Comparison of ENCODE assay signal across 8 cellular contexts in the genomic region with DNA sequence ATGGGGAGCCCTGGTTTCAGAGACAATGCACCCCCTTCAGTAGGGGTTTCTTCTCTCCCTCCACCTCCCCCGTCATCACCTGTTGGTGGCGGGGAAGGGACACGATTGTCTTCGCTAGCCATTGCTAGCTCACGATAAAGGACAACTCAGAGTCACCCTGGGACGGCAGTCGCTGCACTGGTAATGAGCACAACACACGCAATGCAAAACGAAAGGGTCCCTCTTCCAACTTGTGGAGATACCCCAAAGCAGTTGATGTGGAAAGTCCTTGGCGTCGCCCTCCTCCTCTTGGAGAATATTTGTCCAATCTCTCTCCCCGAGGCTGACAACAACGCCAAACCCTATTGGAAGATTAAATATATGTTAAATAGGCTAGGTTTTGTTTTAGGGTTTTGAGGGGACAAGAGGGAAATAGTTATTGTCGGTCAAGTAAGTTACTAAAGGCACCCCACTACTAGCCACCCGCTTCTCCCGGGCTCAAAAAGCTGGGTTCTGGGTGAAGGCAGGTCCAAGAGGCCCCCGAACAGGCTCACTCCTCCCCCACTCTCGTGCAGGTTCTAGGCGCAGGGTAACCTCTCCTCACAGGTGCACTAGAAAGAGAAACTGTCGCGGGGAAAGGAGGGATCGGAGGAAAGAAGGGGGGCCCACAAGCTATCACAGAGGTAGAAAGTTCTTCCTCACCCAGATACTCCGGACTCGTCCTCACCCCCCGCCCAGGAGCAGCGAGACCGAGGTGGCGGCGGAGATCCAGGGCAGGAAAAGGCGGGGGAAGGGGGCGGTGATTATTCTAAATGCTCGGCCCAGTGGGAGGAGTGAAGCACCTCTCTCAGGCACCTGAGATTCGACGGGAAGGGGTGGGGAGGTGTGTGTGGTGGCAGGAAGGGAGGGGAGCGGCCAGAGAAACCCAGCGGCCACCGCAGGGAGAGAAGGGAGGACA. TPM values are rescaled to one million over a fixed set of nuclear protein-coding genes. Genes with fewer than 3 reads are reported as not detected.
DNase-seq lines count a peak whose midpoint lies in the region; ATAC-seq and TF ChIP-seq lines count a peak whose summit lies in the region.

A gene with protein sequence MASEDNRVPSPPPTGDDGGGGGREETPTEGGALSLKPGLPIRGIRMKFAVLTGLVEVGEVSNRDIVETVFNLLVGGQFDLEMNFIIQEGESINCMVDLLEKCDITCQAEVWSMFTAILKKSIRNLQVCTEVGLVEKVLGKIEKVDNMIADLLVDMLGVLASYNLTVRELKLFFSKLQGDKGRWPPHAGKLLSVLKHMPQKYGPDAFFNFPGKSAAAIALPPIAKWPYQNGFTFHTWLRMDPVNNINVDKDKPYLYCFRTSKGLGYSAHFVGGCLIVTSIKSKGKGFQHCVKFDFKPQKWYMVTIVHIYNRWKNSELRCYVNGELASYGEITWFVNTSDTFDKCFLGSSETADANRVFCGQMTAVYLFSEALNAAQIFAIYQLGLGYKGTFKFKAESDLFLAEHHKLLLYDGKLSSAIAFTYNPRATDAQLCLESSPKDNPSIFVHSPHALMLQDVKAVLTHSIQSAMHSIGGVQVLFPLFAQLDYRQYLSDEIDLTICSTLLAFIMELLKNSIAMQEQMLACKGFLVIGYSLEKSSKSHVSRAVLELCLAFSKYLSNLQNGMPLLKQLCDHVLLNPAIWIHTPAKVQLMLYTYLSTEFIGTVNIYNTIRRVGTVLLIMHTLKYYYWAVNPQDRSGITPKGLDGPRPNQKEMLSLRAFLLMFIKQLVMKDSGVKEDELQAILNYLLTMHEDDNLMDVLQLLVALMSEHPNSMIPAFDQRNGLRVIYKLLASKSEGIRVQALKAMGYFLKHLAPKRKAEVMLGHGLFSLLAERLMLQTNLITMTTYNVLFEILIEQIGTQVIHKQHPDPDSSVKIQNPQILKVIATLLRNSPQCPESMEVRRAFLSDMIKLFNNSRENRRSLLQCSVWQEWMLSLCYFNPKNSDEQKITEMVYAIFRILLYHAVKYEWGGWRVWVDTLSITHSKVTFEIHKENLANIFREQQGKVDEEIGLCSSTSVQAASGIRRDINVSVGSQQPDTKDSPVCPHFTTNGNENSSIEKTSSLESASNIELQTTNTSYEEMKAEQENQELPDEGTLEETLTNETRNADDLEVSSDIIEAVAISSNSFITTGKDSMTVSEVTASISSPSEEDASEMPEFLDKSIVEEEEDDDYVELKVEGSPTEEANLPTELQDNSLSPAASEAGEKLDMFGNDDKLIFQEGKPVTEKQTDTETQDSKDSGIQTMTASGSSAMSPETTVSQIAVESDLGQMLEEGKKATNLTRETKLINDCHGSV (N-terminal part only) (minus strand): TSS at position 764 of the 937 bp plus-strand sequence. CDS start 642 bp downstream, at position 122.

- ATAC-seq in CD4-positive, alpha-beta T cell (ENCODE audit: poor library complexity), result peak; percentile 76
- ATAC-seq in GM19468 (IDR thresholded peaks at IDR 0.05; ENCODE audit: extremely low read depth, unreplicated experiment), result peak; percentile 4
- peak; percentile 74 for ATAC-seq in effector memory CD8-positive, alpha-beta T cell (replicated peaks)
- peak; percentile 68 for ATAC-seq in memory B cell (ENCODE audit: low read depth)

- H3K27me3 Mint-ChIP-seq in CD4-positive, alpha-beta T cell, result no peaks in the 10 kb centered on the region
- peaks cover 0 to 7% of the 10 kb centered on the region in 2 donors for H3K27me3 Mint-ChIP-seq in effector memory CD8-positive, alpha-beta T cell
- H3K27me3 Mint-ChIP-seq in memory B cell, result no peaks in the 10 kb centered on the region

- no peaks in the 10 kb centered on the region for H3K9me3 ChIP-seq in CD4-positive, alpha-beta T cell (ENCODE audit: control insufficient read depth, low read length)

- H3K27ac Mint-ChIP-seq in CD4-positive, alpha-beta T cell, result peak within 1 kb of the TSS; percentile 98
- H3K27ac Mint-ChIP-seq in effector memory CD8-positive, alpha-beta T cell, result peak within 1 kb of the TSS; percentile 95 to 96
- peak within 1 kb of the TSS; percentile 89 for H3K27ac Mint-ChIP-seq in memory B cell

- POLR2A ChIA-PET in CD4-positive, alpha-beta T cell (lab: Charles Lee), result interaction anchor here (0.9 to 7.3 kb wide), 6 partner anchors 12 to 1765 kb away, joined by 3 to 78 read pairs (median 4); partner anchors contain the start of genes ARFIP1, RPS3A and TIGD4
- POLR2A ChIA-PET in activated CD8-positive, alpha-beta memory T cell treated with anti-CD3 and anti-CD28 coated beads for 36 hours (lab: Charles Lee), result interaction anchor here (1.0 to 3.3 kb wide), 4 partner anchors 15 to 88 kb away, joined by 3 to 35 read pairs (median 10); partner anchors contain the start of gene RPS3A

- H3K9me3 Mint-ChIP-seq in CD4-positive, alpha-beta T cell, result no peaks in the 10 kb centered on the region
- H3K9me3 Mint-ChIP-seq in effector memory CD8-positive, alpha-beta T cell, result no peaks in the 10 kb centered on the region
- H3K9me3 Mint-ChIP-seq in memory B cell, result no peaks in the 10 kb centered on the region

- peak within 1 kb of the TSS; percentile 100 for H3K4me3 Mint-ChIP-seq in CD4-positive, alpha-beta T cell
- peak within 1 kb of the TSS; percentile 98 to 100 for H3K4me3 Mint-ChIP-seq in effector memory CD8-positive, alpha-beta T cell
- H3K4me3 Mint-ChIP-seq in memory B cell, result peak within 1 kb of the TSS; percentile 100

- no peak for TF ChIP-seq CTCF in CD4-positive, alpha-beta T cell (IDR thresholded peaks at IDR 0.05)

- no peaks in the 10 kb centered on the region for H3K27me3 ChIP-seq in CD4-positive, alpha-beta T cell (ENCODE audit: control insufficient read depth, insufficient read depth, low read length)

- peaks cover 46% of the 10 kb centered on the region for H3K4me1 Mint-ChIP-seq in CD4-positive, alpha-beta T cell (ENCODE audit: low read depth)
- peaks cover 21 to 32% of the 10 kb centered on the region in 2 donors for H3K4me1 Mint-ChIP-seq in effector memory CD8-positive, alpha-beta T cell (ENCODE audit: low read depth in 2 of 2)
- peaks cover 18% of the 10 kb centered on the region for H3K4me1 Mint-ChIP-seq in memory B cell

- intact Hi-C loops in CD4-positive, alpha-beta T cell (cut with DNase I, micrococcal nuclease), result loop anchor here (1.0 to 10.0 kb wide), 5 partner anchors 85 to 1770 kb away; partner anchors contain the start of genes RPS3A (in 2 of the 2), FBXW7 (in 1 of the 2) and FHIP1A (in 1 of the 2)

- DNase-seq in CD4-positive, alpha-beta T cell, result peak; percentile 71 to 83 (median 81)
- peak; percentile 79 for DNase-seq in HPDE6-E6E7 (ENCODE audit: extremely low spot score)
- DNase-seq in NK-92 (lab: John Stamatoyannopoulos, UW; ENCODE audit: unreplicated experiment), result peak; percentile 21
- DNase-seq in effector memory CD8-positive, alpha-beta T cell, result peak; percentile 77 to 85 (median 82)
- DNase-seq in memory B cell (ENCODE audit: low spot score in 2 of 2), result peak; percentile 32 to 57
- peak; percentile 62 for DNase-seq in stimulated activated CD8-positive, alpha-beta memory T cell treated with anti-CD3 and anti-CD28 coated beads, Interleukin-12 subunit alpha, Interleukin-12 subunit beta, amount 100 ng/mL, for 24 hours (ENCODE audit: extremely low read depth)

- peaks cover 25% of the 10 kb centered on the region for H3K36me3 Mint-ChIP-seq in CD4-positive, alpha-beta T cell (ENCODE audit: low read depth)
- H3K36me3 Mint-ChIP-seq in effector memory CD8-positive, alpha-beta T cell (ENCODE audit: insufficient read depth), result peaks cover 5% of the 10 kb centered on the region
- H3K36me3 Mint-ChIP-seq in memory B cell, result no peaks in the 10 kb centered on the region

- CTCF ChIA-PET in CD4-positive, alpha-beta T cell (lab: Charles Lee), result interaction anchor here (1.0 to 2.6 kb wide), 2 partner anchors 84 to 90 kb away, joined by 3 to 13 read pairs; no protein-coding TSS in a partner anchor
- CTCF ChIA-PET in activated CD8-positive, alpha-beta memory T cell treated with anti-CD3 and anti-CD28 coated beads for 36 hours (lab: Charles Lee), result no interaction called here

- H3K27ac ChIP-seq in CD4-positive, alpha-beta T cell (ENCODE audit: low read depth, low read length), result peak within 1 kb of the TSS; percentile 91

RNA-seq across cellular contexts. Expression of the gene that starts here (rescaled TPM):
- total RNA-seq in CD4-positive, alpha-beta T cell, result 10 to 100 TPM; 52.6 to 55.0 TPM
- 10 to 100 TPM; 62.2 to 64.8 TPM for total RNA-seq in activated CD8-positive, alpha-beta memory T cell treated with anti-CD3 and anti-CD28 coated beads for 36 hours

Comparison
In these comparisons a context has a peak if more than half of its experiments do, and no peak if none do; other contexts are left out.
1. Peak in every context shown above with its lines: DNase-seq, ATAC-seq and H3K27ac ChIP-seq.
2. ATAC-seq: peak in every context shown above with its lines; median percentile 76 in CD4-positive, alpha-beta T cell; 74 in effector memory CD8-positive, alpha-beta T cell; 68 in memory B cell; 4 in GM19468.
3. DNase-seq: peak in every context shown above with its lines; median percentile 82 in effector memory CD8-positive, alpha-beta T cell; 81 in CD4-positive, alpha-beta T cell; 79 in HPDE6-E6E7; 62 in stimulated activated CD8-positive, alpha-beta memory T cell treated with anti-CD3 and anti-CD28 coated beads, Interleukin-12 subunit alpha, Interleukin-12 subunit beta, amount 100 ng/mL, for 24 hours; 44 in memory B cell; 21 in NK-92.